Comparison of ENCODE assay signal across 8 cellular contexts in genomic region chr9:129174102-129174723, GRCh38. TPM values are rescaled to one million over a fixed set of nuclear protein-coding genes. Genes with fewer than 3 reads are reported as not detected.
DNase-seq lines count a peak whose midpoint lies in the region; ATAC-seq and TF ChIP-seq lines count a peak whose summit lies in the region.

No MANE protein-coding gene starts in this region.

- H3K9me2 ChIP-seq in HCT116 (ENCODE audit: insufficient read depth) = no peaks in the 10 kb centered on the region

- RAD21 ChIA-PET in HCT116 (lab: Charles Lee; ENCODE audit: low non-redundant PET in 1 of 2, low total read pairs in 2 of 2, uncharacterized antibody in 2 of 2, unreplicated experiment in 2 of 2) = interaction anchor here (0.6 to 1.5 kb wide), 5 partner anchors 10 to 108 kb away, joined by 3 to 7 read pairs (median 3); no protein-coding TSS in a partner anchor

- H3K27me3 Mint-ChIP-seq in activated CD4-positive, alpha-beta memory T cell treated with anti-CD3 and anti-CD28 coated beads, Interleukin-2, amount 10 ng/mL, durations not matched to agents 7 days and 5 days = peaks cover 26% of the 10 kb centered on the region

- no peak overlapping the region for H2AFZ ChIP-seq in HCT116 (ENCODE audit: low read depth, low read length, poor library complexity, severe bottlenecking)

- H3K4me1 Mint-ChIP-seq in activated CD4-positive, alpha-beta memory T cell treated with anti-CD3 and anti-CD28 coated beads, Interleukin-2, amount 10 ng/mL, durations not matched to agents 7 days and 5 days = peaks cover 30% of the 10 kb centered on the region

- POLR2A ChIA-PET in HCT116 (lab: Charles Lee) = interaction anchor here (0.6 to 3.5 kb wide), 22 partner anchors 11 to 854 kb away, joined by 3 to 23 read pairs (median 4); no protein-coding TSS in a partner anchor
- POLR2A ChIA-PET in activated CD4-positive, alpha-beta memory T cell treated with anti-CD3 and anti-CD28 coated beads, Interleukin-2, amount 10 ng/mL, durations not matched to agents 7 days and 5 days (lab: Charles Lee) = interaction anchor here (0.6 to 5.4 kb wide), 11 partner anchors 10 to 435 kb away, joined by 3 to 24 read pairs (median 4); no protein-coding TSS in a partner anchor

- H3K4me3 ChIP-seq in HCT116 (replicated peaks in 1 of 2; ENCODE audit: low read depth in 1 of 2, low read length in 2 of 2) (peak overlapping the region; percentile 79 to 92), dorsolateral prefrontal cortex (peak overlapping the region; percentile 61 to 94 (median 84)), lower leg skin (ENCODE audit: low read depth, poor library complexity, severe bottlenecking) (peak overlapping the region; percentile 55)

- peak; percentile 37 for ATAC-seq in HCT116
- no peak for ATAC-seq in GM18873 (IDR thresholded peaks at IDR 0.05; ENCODE audit: low FRiP score, unreplicated experiment)

- intact Hi-C loops in HCT116 (cut with micrococcal nuclease) = loop anchor here (2.0 kb wide), 3 partner anchors 239 to 437 kb away; no protein-coding TSS in a partner anchor
- intact Hi-C loops in dorsolateral prefrontal cortex (cut with DNase I) = loop anchor here (1.0 to 2.0 kb wide), 5 partner anchors 34 to 437 kb away; no protein-coding TSS in a partner anchor
- intact Hi-C loops in lower leg skin (cut with DNase I; ENCODE audit: low total_unique reads) = loop anchor here (10.0 kb wide), 1 partner anchor 431 kb away; no protein-coding TSS in a partner anchor

- peak overlapping the region; percentile 89 for H3K9ac ChIP-seq in HCT116 (ENCODE audit: low read length)

- DNase-seq in AG09319 (ENCODE audit: extremely low read depth, low read depth) = peak; percentile 89
- peak; percentile 83 for DNase-seq in HCT116 (ENCODE audit: low read depth, low spot score)
- peak; percentile 28 for DNase-seq in NCI-H526 treated with DMSO at 0.1 percent for 48 hours (lab: John Stamatoyannopoulos, UW)
- peak; percentile 84 for DNase-seq in activated CD4-positive, alpha-beta memory T cell treated with anti-CD3 and anti-CD28 coated beads, Interleukin-2, amount 10 ng/mL, durations not matched to agents 7 days and 5 days
- peak; percentile 77 to 91 (median 88) for DNase-seq in dorsolateral prefrontal cortex
- DNase-seq in lower leg skin (ENCODE audit: low spot score in 2 of 2) = peak; percentile 89 to 98
- DNase-seq in stimulated activated CD4-positive, alpha-beta T cell treated with anti-CD3 and anti-CD28 coated beads, Interleukin-4, amount 100 ng/mL, for 1 hour = peak; percentile 80

- peaks cover 55 to 81% of the 10 kb centered on the region in 2 experiments for H3K4me1 ChIP-seq in HCT116 (ENCODE audit: control insufficient read depth in 1 of 2, insufficient read depth in 2 of 2, low read length in 2 of 2)

- H3K27me3 ChIP-seq in HCT116 (ENCODE audit: insufficient read depth, low read length) = no peaks in the 10 kb centered on the region
- no peaks in the 10 kb centered on the region for H3K27me3 ChIP-seq in dorsolateral prefrontal cortex

- no peaks in the 10 kb centered on the region for H4K20me1 ChIP-seq in HCT116 (ENCODE audit: insufficient read depth)

- H3K79me2 ChIP-seq in HCT116 (ENCODE audit: insufficient read depth, low read length) = peaks cover 18% of the 10 kb centered on the region

- no peaks in the 10 kb centered on the region for H3K9me3 ChIP-seq in HCT116 (ENCODE audit: control insufficient read depth in 1 of 2, insufficient read depth in 1 of 2, low read depth in 1 of 2, low read length in 2 of 2)

- peak overlapping the region; percentile 81 for H3K4me3 Mint-ChIP-seq in activated CD4-positive, alpha-beta memory T cell treated with anti-CD3 and anti-CD28 coated beads, Interleukin-2, amount 10 ng/mL, durations not matched to agents 7 days and 5 days

- CTCF ChIA-PET in HCT116 (lab: Charles Lee) = interaction anchor here (1.1 to 2.2 kb wide), 12 partner anchors 8 to 451 kb away, joined by 3 to 23 read pairs (median 6); partner anchors contain the start of gene NTMT1
- CTCF ChIA-PET in activated CD4-positive, alpha-beta memory T cell treated with anti-CD3 and anti-CD28 coated beads, Interleukin-2, amount 10 ng/mL, durations not matched to agents 7 days and 5 days (lab: Charles Lee) = interaction anchor here (0.6 to 5.4 kb wide), 31 partner anchors 10 to 451 kb away, joined by 3 to 74 read pairs (median 4); partner anchors contain the start of genes DOLPP1 and NTMT1

- no peak for TF ChIP-seq POLR2A in HCT116 (IDR thresholded peaks at IDR 0.05; ENCODE audit: borderline replicate concordance, extremely low read depth, insufficient read depth, insufficient read length)
- no peak for TF ChIP-seq POLR2A in lower leg skin (IDR thresholded peaks at IDR 0.05)

- no peaks in the 10 kb centered on the region for H3K9me3 Mint-ChIP-seq in activated CD4-positive, alpha-beta memory T cell treated with anti-CD3 and anti-CD28 coated beads, Interleukin-2, amount 10 ng/mL, durations not matched to agents 7 days and 5 days

- peak overlapping the region; percentile 98 for H3K27ac ChIP-seq in HCT116 (ENCODE audit: low read depth, low read length)
- H3K27ac ChIP-seq in dorsolateral prefrontal cortex = peak overlapping the region; percentile 75 to 100 (median 97)

- BruUV-seq in HCT116 (replicated peaks; lab: Mats Ljungman, UMichigan) = TSS peak; percentile 57

- peak overlapping the region; percentile 52 for H3K27ac Mint-ChIP-seq in activated CD4-positive, alpha-beta memory T cell treated with anti-CD3 and anti-CD28 coated beads, Interleukin-2, amount 10 ng/mL, durations not matched to agents 7 days and 5 days

- H3K36me3 ChIP-seq in HCT116 (ENCODE audit: control insufficient read depth in 1 of 2, insufficient read depth in 2 of 2, low read length in 2 of 2) = 0 out of 4 replicates have a peak, but pooled peaks cover 0 to 4% of the 10 kb centered on the region in 2 experiments

- no peak for TF ChIP-seq RAD21 in HCT116 (IDR thresholded peaks at IDR 0.05; ENCODE audit: low read depth)

- no peaks in the 10 kb centered on the region for H3K36me3 Mint-ChIP-seq in activated CD4-positive, alpha-beta memory T cell treated with anti-CD3 and anti-CD28 coated beads, Interleukin-2, amount 10 ng/mL, durations not matched to agents 7 days and 5 days (ENCODE audit: low read depth)

- TF ChIP-seq CTCF in AG09319 (IDR thresholded peaks at IDR 0.05; ENCODE audit: low read depth, low read length) = peak; percentile 95
- TF ChIP-seq CTCF in HCT116 (IDR thresholded peaks at IDR 0.05 in 2 of 3, conservative IDR thresholded peaks at IDR 0.05 in 1 of 3; ENCODE audit: borderline replicate concordance in 1 of 3, insufficient read depth in 1 of 3, low read depth in 2 of 3, low read length in 2 of 3) = peak in 2 of 3 experiments; percentile 92 to 97; a peak in 4 of 6 replicates
- peak; percentile 82 to 100 (median 98) for TF ChIP-seq CTCF in dorsolateral prefrontal cortex (IDR thresholded peaks at IDR 0.05 in 54 of 56, conservative IDR thresholded peaks at IDR 0.05 in 2 of 56; ENCODE audit: low read depth in 1 of 56, partially characterized antibody in 56 of 56)
- peak in 2 of 3 donors; percentile 19 to 88 for TF ChIP-seq CTCF in lower leg skin (IDR thresholded peaks at IDR 0.05)

- H3K4me2 ChIP-seq in HCT116 (ENCODE audit: low read length) = peak overlapping the region; percentile 99

- 0% methylated on average over 13 to 53 of the region's 55 CpGs for WGBS in lower leg skin, 2 donors

TF ChIP-seq in HCT116, 20 proteins besides CTCF, POLR2A, EP300 and RAD21:
- TF ChIP-seq ELF1 (IDR thresholded peaks at IDR 0.05; ENCODE audit: borderline replicate concordance, low read depth) (no peak), CEBPB (IDR thresholded peaks at IDR 0.05; ENCODE audit: low read depth) (no peak), POLR2AphosphoS5 (IDR thresholded peaks at IDR 0.05; ENCODE audit: low read depth, low read length) (peak; percentile 76), YY1 (IDR thresholded peaks at IDR 0.05; ENCODE audit: extremely low read depth, insufficient replicate concordance, low read depth, low read length) (peak; percentile 64), TCF7L2 (IDR thresholded peaks at IDR 0.05; ENCODE audit: borderline replicate concordance, extremely low read depth, insufficient read depth, insufficient read length) (no peak), SP1 (IDR thresholded peaks at IDR 0.05; ENCODE audit: low read depth) (no peak)
TF ChIP-seq in HCT116: peak in this region for 2.

RNA-seq across cellular contexts. Expression of gene IER5L, which starts 3.8 kb away (rescaled TPM):
- total RNA-seq in HCT116 (2021; ENCODE audit: unreplicated experiment) (195 TPM), dorsolateral prefrontal cortex (10 to 100 TPM in 102 of 120 experiments, 1 to 10 TPM in 18; 4.7 to 34.0 (median 13.8) TPM), lower leg skin (10 to 100 TPM; 10.9 to 16.1 (median 12.6) TPM)
- polyA plus RNA-seq in HCT116 (2012) = 89.2 and 104 TPM in 2 replicates
- 1 to 10 TPM; 2.4 to 3.0 TPM for total RNA-seq in activated CD4-positive, alpha-beta memory T cell treated with anti-CD3 and anti-CD28 coated beads, Interleukin-2, amount 10 ng/mL, durations not matched to agents 7 days and 5 days

Comparison
In these comparisons a context has a peak if more than half of its experiments do, and no peak if none do; other contexts are left out.
1. DNase-seq: peak in every context shown above with its lines; median percentile 94 in lower leg skin; 89 in AG09319; 88 in dorsolateral prefrontal cortex; 84 in activated CD4-positive, alpha-beta memory T cell treated with anti-CD3 and anti-CD28 coated beads, Interleukin-2, amount 10 ng/mL, durations not matched to agents 7 days and 5 days; 83 in HCT116; 80 in stimulated activated CD4-positive, alpha-beta T cell treated with anti-CD3 and anti-CD28 coated beads, Interleukin-4, amount 100 ng/mL, for 1 hour; 28 in NCI-H526 treated with DMSO at 0.1 percent for 48 hours.